23 cellular contexts compared by ENCODE assay signal in the genomic region with DNA sequence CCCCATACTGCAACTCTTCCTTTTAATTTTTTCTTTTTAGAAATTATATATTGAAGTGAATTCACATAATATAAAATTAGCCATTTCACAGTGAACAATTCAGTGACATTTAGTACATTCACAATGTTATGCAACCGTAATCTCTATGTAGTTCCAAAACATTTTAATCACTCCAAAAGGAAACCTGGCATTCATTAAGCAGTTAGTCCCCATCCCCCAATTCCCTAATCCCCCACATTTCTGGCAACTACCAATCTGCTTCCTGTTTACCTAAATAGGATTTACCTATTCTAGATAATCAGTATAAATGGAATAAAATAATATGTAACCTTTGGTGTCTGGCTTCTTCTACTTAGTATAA.
"Had no signal": no experiment of that assay in that cellular context is flagged by ENCODE, and none has a peak within 500 bp of the region (broad histone marks: within the 10 kb centered on the region; RNA-seq: fewer than 3 reads in every experiment).

No MANE protein-coding gene starts in this region.

- ATAC-seq: left colon; naive thymus-derived CD4-positive, alpha-beta T cell; stimulated activated effector memory CD8-positive, alpha-beta T cell treated with anti-CD3 and anti-CD28 coated beads, Interleukin-12 subunit alpha, Interleukin-12 subunit beta, amount 100 ng/mL, for 72 hours had no signal

- H3K27me3 ChIP-seq: esophagus muscularis mucosa, neural progenitor cell, right atrium auricular region, sigmoid colon, testis, tibial artery had no signal

- H3K27ac ChIP-seq: coronary artery, esophagus muscularis mucosa, neural progenitor cell, right atrium auricular region, sigmoid colon, testis, tibial artery had no signal

- DNase-seq: effector memory CD4-positive, alpha-beta T cell; foreskin melanocyte; hypothalamus; immature natural killer cell; islet precursor cell; kidney glomerular epithelial cell; left colon; mammary epithelial cell; midbrain; naive thymus-derived CD4-positive, alpha-beta T cell; sigmoid colon; stimulated activated CD4-positive, alpha-beta T cell treated with anti-CD3 and anti-CD28 coated beads, Interleukin-2, amount 100 ng/mL, for 24 hours; stimulated activated CD4-positive, alpha-beta T cell treated with anti-CD3 and anti-CD28 coated beads, Interleukin-4, amount 100 ng/mL, for 24 hours; stimulated activated naive CD4-positive, alpha-beta T cell treated with Interleukin-2 at 50 U/mL for 16 hours; substantia nigra; testis; tibial artery had no signal

- H3K4me1 ChIP-seq: esophagus muscularis mucosa, neural progenitor cell, prostate gland, right atrium auricular region, sigmoid colon, testis, tibial artery had no signal

- H3K9ac ChIP-seq: neural progenitor cell had no signal

- H3K36me3 ChIP-seq: esophagus muscularis mucosa, neural progenitor cell, prostate gland, right atrium auricular region, sigmoid colon, tibial artery had no signal

- H3K4me3 ChIP-seq: coronary artery, esophagus muscularis mucosa, neural progenitor cell, prostate gland, right atrium auricular region, sigmoid colon, testis, tibial artery had no signal

- H3K9me3 ChIP-seq: prostate gland, testis, tibial artery had no signal
